ENCODE assay signal across 9 cellular contexts in the genomic region with DNA sequence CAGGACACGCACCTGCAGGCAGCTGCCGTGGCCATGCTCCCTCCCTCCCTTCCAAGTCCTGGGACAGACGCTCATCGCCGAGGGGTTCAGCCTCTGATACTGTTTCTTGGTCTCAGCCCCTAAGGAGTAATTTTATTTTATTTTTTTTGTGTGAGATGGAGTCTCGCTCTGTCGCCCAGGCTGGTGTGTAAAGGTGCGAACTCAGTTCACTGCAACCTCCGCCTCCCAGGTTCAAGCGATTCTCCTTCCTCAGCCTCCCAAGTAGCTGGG. TPM values are rescaled to one million over a fixed set of nuclear protein-coding genes. Genes with fewer than 3 reads are reported as not detected.
DNase-seq lines count a peak whose midpoint lies in the region; ATAC-seq and TF ChIP-seq lines count a peak whose summit lies in the region.
"Had no signal": no experiment of that assay in that cellular context is flagged by ENCODE, and none has a peak within 500 bp of the region (broad histone marks: within the 10 kb centered on the region; RNA-seq: fewer than 3 reads in every experiment).

No MANE protein-coding gene starts in this region.

- H3K79me2 ChIP-seq in Loucy (ENCODE audit: insufficient read depth, low read length), result no peaks in the 10 kb centered on the region

- TF ChIP-seq POLR2A in gastrocnemius medialis (IDR thresholded peaks at IDR 0.05), result no peak

- H3K4me2 ChIP-seq in BLaER1 treated with 17β-estradiol and CSF1 and Interleukin-3, amounts not matched to agents 10 nM and 100 nM, result peak overlapping the region; percentile 74 to 99 (median 94)
- peak overlapping the region; percentile 62 for H3K4me2 ChIP-seq in Loucy (ENCODE audit: low read depth, low read length, poor library complexity, severe bottlenecking)

- in situ Hi-C loops in brain microvascular endothelial cell (cut with HindIII; ENCODE audit: low pct_ligation_motif_present, low sequenced_read_pairs) (no loop called here), gastrocnemius medialis (cut with MboI; ENCODE audit: low sequenced_read_pairs in 4 of 4) (loop anchor here in 1 of 4 donors (10.0 kb wide), 1 partner anchor 143 kb away; no protein-coding TSS in a partner anchor)

- H3K9me3 ChIP-seq in BLaER1 treated with 17β-estradiol and CSF1 and Interleukin-3, amounts not matched to agents 10 nM and 100 nM (replicated peaks in 1 of 11), result no peaks in the 10 kb centered on the region
- H3K9me3 ChIP-seq in Loucy (ENCODE audit: insufficient read depth, low read depth, low read length) (no peaks in the 10 kb centered on the region), gastrocnemius medialis (no peaks in the 10 kb centered on the region)

- no peak for ATAC-seq in gastrocnemius medialis

- H4K20me1 ChIP-seq in BLaER1 treated with 17β-estradiol and CSF1 and Interleukin-3, amounts not matched to agents 10 nM and 100 nM, result no peaks in the 10 kb centered on the region
- no peaks in the 10 kb centered on the region for H4K20me1 ChIP-seq in Loucy (ENCODE audit: insufficient read depth, low read length, poor library complexity, severe bottlenecking)

- peak overlapping the region in 10 of 11 experiments; percentile 58 to 83 (median 77); a peak in 19 of 22 replicates for H3K9ac ChIP-seq in BLaER1 treated with 17β-estradiol and CSF1 and Interleukin-3, amounts not matched to agents 10 nM and 100 nM
- H3K9ac ChIP-seq in Loucy (ENCODE audit: low read depth, low read length, poor library complexity, severe bottlenecking), result peak overlapping the region; percentile 56

- H2AFZ ChIP-seq in Loucy (ENCODE audit: low read length), result peak overlapping the region; percentile 76

- H3K36me3 ChIP-seq in BLaER1 treated with 17β-estradiol and CSF1 and Interleukin-3, amounts not matched to agents 10 nM and 100 nM, result no peaks in the 10 kb centered on the region
- H3K36me3 ChIP-seq in Loucy (ENCODE audit: insufficient read depth, low read length) (no peaks in the 10 kb centered on the region), brain microvascular endothelial cell (replicated peaks) (no peaks in the 10 kb centered on the region), gastrocnemius medialis (no peaks in the 10 kb centered on the region)

- peak overlapping the region; percentile 0 to 98 (median 89); a peak in 19 of 22 replicates for H3K27ac ChIP-seq in BLaER1 treated with 17β-estradiol and CSF1 and Interleukin-3, amounts not matched to agents 10 nM and 100 nM
- H3K27ac ChIP-seq in brain microvascular endothelial cell (peak overlapping the region; percentile 55), gastrocnemius medialis (peak overlapping the region; percentile 78 to 88 (median 82))
- H3K27ac ChIP-seq: C4-2B had no signal

- DNase-seq in brain microvascular endothelial cell (no peak), gastrocnemius medialis (no peak), D341Med (ENCODE audit: low spot score) (no peak), NCI-H748 (lab: John Stamatoyannopoulos, UW; ENCODE audit: unreplicated experiment) (no peak), ureter (ENCODE audit: low spot score) (no peak)
- DNase-seq: NCI-H1092 had no signal

- no peak for TF ChIP-seq CTCF in Loucy (conservative IDR thresholded peaks at IDR 0.05; ENCODE audit: low read length)
- no peak for TF ChIP-seq CTCF in brain microvascular endothelial cell (IDR thresholded peaks at IDR 0.05; ENCODE audit: low read depth, low read length, missing control alignments)
- no peak for TF ChIP-seq CTCF in gastrocnemius medialis (IDR thresholded peaks at IDR 0.05 in 4 of 5, conservative IDR thresholded peaks at IDR 0.05 in 1 of 5)

- peak overlapping the region in 6 of 10 experiments; percentile 27 to 55 (median 40); a peak in 8 of 20 replicates for H3K4me3 ChIP-seq in BLaER1 treated with 17β-estradiol and CSF1 and Interleukin-3, amounts not matched to agents 10 nM and 100 nM
- H3K4me3 ChIP-seq in Loucy (ENCODE audit: low read length, poor library complexity, severe bottlenecking) (peak overlapping the region; percentile 55), brain microvascular endothelial cell (ENCODE audit: low read depth, low read length) (no peak overlapping the region), gastrocnemius medialis (no peak overlapping the region)

- H3K4me1 ChIP-seq in BLaER1 treated with 17β-estradiol and CSF1 and Interleukin-3, amounts not matched to agents 10 nM and 100 nM, result peaks cover 77 to 99% (median 96%) of the 10 kb centered on the region in 10 experiments
- H3K4me1 ChIP-seq in Loucy (ENCODE audit: insufficient read depth, low read length, poor library complexity, severe bottlenecking), result peaks cover 45% of the 10 kb centered on the region
- H3K4me1 ChIP-seq in gastrocnemius medialis, result peaks cover 38 to 41% of the 10 kb centered on the region in 2 donors

- intact Hi-C loops in gastrocnemius medialis (cut with DNase I; ENCODE audit: low total_unique reads), result no loop called here

- no peaks in the 10 kb centered on the region for H3K9me2 ChIP-seq in Loucy (replicated peaks; ENCODE audit: low read depth, low read length)

- no peaks in the 10 kb centered on the region for H3K27me3 ChIP-seq in BLaER1 treated with 17β-estradiol and CSF1 and Interleukin-3, amounts not matched to agents 10 nM and 100 nM
- H3K27me3 ChIP-seq in Loucy (ENCODE audit: insufficient read depth, low read length, poor library complexity, severe bottlenecking) (no peaks in the 10 kb centered on the region), brain microvascular endothelial cell (replicated peaks) (no peaks in the 10 kb centered on the region), gastrocnemius medialis (no peaks in the 10 kb centered on the region)

- no peaks in the 10 kb centered on the region for H3F3A ChIP-seq in Loucy (ENCODE audit: low read depth)

RNA-seq across cellular contexts. Expression of gene ADAMTS7, which starts 53.7 kb away (rescaled TPM):
- total RNA-seq in gastrocnemius medialis (1 to 10 TPM in 1 of 4 donors, under 1 TPM in 3; 0.42 to 1.1 (median 0.76) TPM), ureter (4.2 TPM)

Comparison
In these comparisons a context has a peak if more than half of its experiments do, and no peak if none do; other contexts are left out.
1. H3K4me3 ChIP-seq: peak in BLaER1 treated with 17β-estradiol and CSF1 and Interleukin-3, amounts not matched to agents 10 nM and 100 nM (6 of 10) and Loucy (single experiment); none in brain microvascular endothelial cell (single experiment) and gastrocnemius medialis (0 of 4).
2. Peak in every context shown above with its lines, with median percentiles within 50 percentile points of each other: H3K27ac ChIP-seq.